ENCODE assay signal across 8 cellular contexts in the genomic region with DNA sequence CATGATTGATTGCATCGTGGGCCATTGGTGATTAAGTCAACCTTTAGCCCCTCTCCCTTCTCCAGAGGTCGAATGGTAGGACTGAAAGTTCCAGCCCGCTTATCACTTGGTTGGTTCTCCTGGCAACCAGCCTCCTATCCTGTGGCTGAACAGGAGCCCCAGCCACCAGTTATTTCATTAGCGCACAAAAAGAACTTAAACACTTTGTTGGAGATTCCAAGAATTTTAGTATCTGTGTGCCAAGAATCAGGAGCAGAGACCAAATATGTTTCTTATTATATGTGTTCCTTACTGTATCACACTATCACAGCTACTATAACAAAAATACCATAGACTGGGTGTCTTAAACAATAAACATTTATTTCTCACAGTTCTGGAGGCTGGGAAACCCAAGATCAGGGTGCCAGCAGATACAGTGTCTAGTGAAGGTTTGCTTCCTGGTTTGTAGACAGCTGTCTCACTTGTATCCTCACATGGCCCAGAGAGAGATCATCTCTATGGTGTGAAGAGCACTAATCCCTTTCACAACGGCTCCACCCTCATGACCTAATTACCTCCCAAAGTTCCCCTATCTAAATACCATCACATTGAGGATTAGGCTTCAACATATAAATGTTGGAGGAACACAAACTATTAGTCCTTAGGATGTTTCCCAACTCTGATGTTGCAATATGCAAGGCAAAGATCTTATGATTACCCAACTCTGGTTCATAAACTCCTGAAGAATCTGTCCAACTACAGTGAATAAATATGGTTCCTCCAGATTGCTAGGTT. TPM values are rescaled to one million over a fixed set of nuclear protein-coding genes. Genes with fewer than 3 reads are reported as not detected.
DNase-seq lines count a peak whose midpoint lies in the region; ATAC-seq and TF ChIP-seq lines count a peak whose summit lies in the region.
"Had no signal": no experiment of that assay in that cellular context is flagged by ENCODE, and none has a peak within 500 bp of the region (broad histone marks: within the 10 kb centered on the region; RNA-seq: fewer than 3 reads in every experiment).

No MANE protein-coding gene starts in this region.

- H3K27ac Mint-ChIP-seq in stimulated activated naive CD8-positive, alpha-beta T cell treated with anti-CD3 and anti-CD28 coated beads, Interleukin-15, amount 100 ng/mL, for 72 hours: peak overlapping the region in 1 of 2 donors; percentile 55

- 67% methylated on average over 5 of the region's 5 CpGs for WGBS in right cardiac atrium

- no peaks in the 10 kb centered on the region for H3K9me3 Mint-ChIP-seq in stimulated activated naive CD8-positive, alpha-beta T cell treated with anti-CD3 and anti-CD28 coated beads, Interleukin-15, amount 100 ng/mL, for 72 hours

- H3K27me3 Mint-ChIP-seq in stimulated activated naive CD8-positive, alpha-beta T cell treated with anti-CD3 and anti-CD28 coated beads, Interleukin-15, amount 100 ng/mL, for 72 hours: no peaks in the 10 kb centered on the region

- peaks cover under 1% of the 10 kb centered on the region for H3K36me3 ChIP-seq in adipocyte (ENCODE audit: control insufficient read depth, insufficient read depth, low read length, severe bottlenecking)
- H3K36me3 ChIP-seq in tibial artery: peaks cover 0 to 27% (median 16%) of the 10 kb centered on the region in 3 donors

- H3K4me1 ChIP-seq in adipocyte (ENCODE audit: control insufficient read depth, insufficient read depth, low read length) (peaks cover 67% of the 10 kb centered on the region), right cardiac atrium (ENCODE audit: control insufficient read depth, insufficient read depth, low read length) (peaks cover 4% of the 10 kb centered on the region), tibial artery (peaks cover 0 to 25% (median 5%) of the 10 kb centered on the region in 4 donors)

- peak overlapping the region; percentile 18 for H3K9ac ChIP-seq in adipocyte (ENCODE audit: low read length)

- H3K27ac ChIP-seq in right cardiac atrium (ENCODE audit: low read length) (peak overlapping the region; percentile 65), tibial artery (peak overlapping the region; percentile 8 to 25)

- H3K4me3 Mint-ChIP-seq in stimulated activated naive CD8-positive, alpha-beta T cell treated with anti-CD3 and anti-CD28 coated beads, Interleukin-15, amount 100 ng/mL, for 72 hours: no peak overlapping the region

- DNase-seq in Kasumi-1 (lab: John Stamatoyannopoulos, UW) (peak; percentile 22 to 37), adipocyte (ENCODE audit: low read depth) (peak; percentile 96), right cardiac atrium (no peak), tibial artery (peak in 1 of 2 donors; percentile 58)
- DNase-seq in stimulated activated naive CD8-positive, alpha-beta T cell treated with anti-CD3 and anti-CD28 coated beads, Interleukin-15, amount 100 ng/mL, for 72 hours: no peak
- DNase-seq: activated naive CD4-positive, alpha-beta T cell had no signal

- no peak for TF ChIP-seq CTCF in tibial artery (IDR thresholded peaks at IDR 0.05)

- ATAC-seq in right cardiac atrium (peak; percentile 61 to 67), GM19324 (IDR thresholded peaks at IDR 0.05; ENCODE audit: low FRiP score, unreplicated experiment) (no peak), HG02623 (IDR thresholded peaks at IDR 0.05; ENCODE audit: unreplicated experiment) (no peak)
- ATAC-seq in stimulated activated naive CD8-positive, alpha-beta T cell treated with anti-CD3 and anti-CD28 coated beads, Interleukin-15, amount 100 ng/mL, for 72 hours: no peak

- H3K27me3 ChIP-seq in adipocyte (replicated peaks; ENCODE audit: control insufficient read depth, insufficient read depth, low read length) (no peaks in the 10 kb centered on the region), right cardiac atrium (ENCODE audit: control insufficient read depth, insufficient read depth) (no peaks in the 10 kb centered on the region), tibial artery (no peaks in the 10 kb centered on the region)

- no peaks in the 10 kb centered on the region for H3K9me3 ChIP-seq in adipocyte (ENCODE audit: control insufficient read depth, low read length)
- no peaks in the 10 kb centered on the region for H3K9me3 ChIP-seq in right cardiac atrium (ENCODE audit: control insufficient read depth, low read length)
- H3K9me3 ChIP-seq in tibial artery: no peaks in the 10 kb centered on the region

- intact Hi-C loops in right cardiac atrium (cut with DNase I): loop anchor here in 1 of 4 donors (10.0 kb wide), 1 partner anchor 92 kb away; the partner anchor contains the start of gene RPS27L
- intact Hi-C loops in tibial artery (cut with DNase I; ENCODE audit: low total_unique reads): no loop called here

- H3K4me3 ChIP-seq in adipocyte (ENCODE audit: low read length) (peak overlapping the region; percentile 52), right cardiac atrium (ENCODE audit: low read length) (no peak overlapping the region), tibial artery (no peak overlapping the region)

- peaks cover 47% of the 10 kb centered on the region for H3K4me1 Mint-ChIP-seq in stimulated activated naive CD8-positive, alpha-beta T cell treated with anti-CD3 and anti-CD28 coated beads, Interleukin-15, amount 100 ng/mL, for 72 hours

RNA-seq across cellular contexts. Expression of gene APH1B, which starts 30.5 kb away (rescaled TPM):
- 10 to 100 TPM; 10.4 to 13.4 (median 10.9) TPM for total RNA-seq in right cardiac atrium
- polyA plus RNA-seq in right cardiac atrium: 6.0 TPM

RNA-seq across cellular contexts. Expression of gene RAB8B, which starts 57.5 kb away (rescaled TPM):
- 10 to 100 TPM; 16.1 to 21.5 (median 19.3) TPM for total RNA-seq in right cardiac atrium
- polyA plus RNA-seq in right cardiac atrium: 7.2 TPM

Comparison
In these comparisons a context has a peak if more than half of its experiments do, and no peak if none do; other contexts are left out.
1. DNase-seq: peak in Kasumi-1 (2 of 2) and adipocyte (single experiment); none in right cardiac atrium (0 of 3) and stimulated activated naive CD8-positive, alpha-beta T cell treated with anti-CD3 and anti-CD28 coated beads, Interleukin-15, amount 100 ng/mL, for 72 hours (0 of 2).
2. ATAC-seq: peak in right cardiac atrium (2 of 2); none in GM19324 (single experiment), stimulated activated naive CD8-positive, alpha-beta T cell treated with anti-CD3 and anti-CD28 coated beads, Interleukin-15, amount 100 ng/mL, for 72 hours (single experiment) and HG02623 (single experiment).